10 cellular contexts compared by ENCODE assay signal in the genomic region with DNA sequence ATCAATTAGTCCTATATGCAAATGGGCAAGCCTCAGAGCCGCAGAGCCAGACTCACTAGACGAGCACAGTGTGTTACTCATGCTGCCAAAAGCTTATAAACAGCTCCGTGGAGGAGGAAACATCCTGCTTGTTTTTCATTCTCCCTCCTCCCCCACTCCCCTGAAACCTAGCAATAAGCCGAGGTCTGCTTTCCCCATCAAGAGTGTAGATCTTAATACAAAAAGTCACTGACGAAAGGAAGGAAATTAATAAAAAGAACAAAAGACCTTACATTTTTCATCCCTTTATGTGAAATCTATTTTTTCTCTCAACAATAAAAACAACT.
DNase-seq lines count a peak whose midpoint lies in the region; ATAC-seq and TF ChIP-seq lines count a peak whose summit lies in the region.
"Had no signal": no experiment of that assay in that cellular context is flagged by ENCODE, and none has a peak within 500 bp of the region (broad histone marks: within the 10 kb centered on the region; RNA-seq: fewer than 3 reads in every experiment).

No MANE protein-coding gene starts in this region.

- H4K20me1 ChIP-seq in MM.1S (ENCODE audit: insufficient read depth, low read length) = no peaks in the 10 kb centered on the region

- H3K27me3 ChIP-seq in right atrium auricular region (no peaks in the 10 kb centered on the region), heart right ventricle (no peaks in the 10 kb centered on the region), transverse colon (no peaks in the 10 kb centered on the region), MM.1S (replicated peaks; ENCODE audit: insufficient read depth, low read length) (no peaks in the 10 kb centered on the region)
- H3K27me3 ChIP-seq: ascending aorta had no signal

- DNase-seq in Right ventricle myocardium superior (no peak), right atrium auricular region (ENCODE audit: low spot score) (no peak), heart right ventricle (peak in 1 of 2 donors; percentile 70), transverse colon (no peak), NCI-H146 treated with DMSO at 0.1 percent for 48 hours (lab: John Stamatoyannopoulos, UW; ENCODE audit: unreplicated experiment) (no peak), MM.1S (no peak)

- peak overlapping the region in 1 of 2 donors; percentile 3 for H3K27ac ChIP-seq in right atrium auricular region
- H3K27ac ChIP-seq in VCaP = peak overlapping the region; percentile 76
- H3K27ac ChIP-seq in heart right ventricle = peak overlapping the region in 9 of 10 donors; percentile 22 to 90 (median 64)
- peak overlapping the region in 3 of 4 donors; percentile 25 to 58 (median 49) for H3K27ac ChIP-seq in transverse colon
- H3K27ac ChIP-seq in MM.1S (ENCODE audit: low read length) = no peak overlapping the region
- H3K27ac ChIP-seq: ascending aorta had no signal

- H3K4me2 ChIP-seq in MM.1S (ENCODE audit: low read depth, low read length) = no peak overlapping the region

- H3K9ac ChIP-seq in MM.1S (ENCODE audit: low read length) = no peak overlapping the region

- no peaks in the 10 kb centered on the region for H3K79me2 ChIP-seq in MM.1S (ENCODE audit: low read length)

- H3K4me1 ChIP-seq in right atrium auricular region = peaks cover 0 to 55% of the 10 kb centered on the region in 2 donors
- peaks cover 26 to 97% (median 81%) of the 10 kb centered on the region in 9 donors for H3K4me1 ChIP-seq in heart right ventricle
- H3K4me1 ChIP-seq in transverse colon = peaks cover 4 to 35% (median 17%) of the 10 kb centered on the region in 4 donors
- peaks cover 3% of the 10 kb centered on the region; the same call in 1 of the 2 replicates for H3K4me1 ChIP-seq in MM.1S (ENCODE audit: low read length)

- H2AFZ ChIP-seq in MM.1S (ENCODE audit: low read length) = no peak overlapping the region

- no peaks in the 10 kb centered on the region for H3K9me3 ChIP-seq in right atrium auricular region
- H3K9me3 ChIP-seq in heart right ventricle = no peaks in the 10 kb centered on the region
- H3K9me3 ChIP-seq in transverse colon = no peaks in the 10 kb centered on the region
- no peaks in the 10 kb centered on the region for H3K9me3 ChIP-seq in MM.1S (replicated peaks; ENCODE audit: insufficient read depth, low read length)
- H3K9me3 ChIP-seq: ascending aorta had no signal

- no peaks in the 10 kb centered on the region for H3F3A ChIP-seq in MM.1S (ENCODE audit: insufficient read depth, low read length)

- H3K9me2 ChIP-seq in MM.1S (replicated peaks; ENCODE audit: insufficient read depth, low read length) = no peaks in the 10 kb centered on the region

- ATAC-seq in Right ventricle myocardium superior (ENCODE audit: poor library complexity) = peak; percentile 34
- ATAC-seq in heart right ventricle = peak in 6 of 8 donors; percentile 40 to 72 (median 64)
- no peak for ATAC-seq in HG03039 (IDR thresholded peaks at IDR 0.05; ENCODE audit: unreplicated experiment)

- TF ChIP-seq POLR2A in transverse colon (IDR thresholded peaks at IDR 0.05) = no peak

- no peak overlapping the region for H3K4me3 ChIP-seq in right atrium auricular region
- no peak overlapping the region for H3K4me3 ChIP-seq in heart right ventricle
- no peak overlapping the region for H3K4me3 ChIP-seq in transverse colon
- no peak overlapping the region for H3K4me3 ChIP-seq in MM.1S (ENCODE audit: low read length)
- H3K4me3 ChIP-seq: ascending aorta, lung had no signal

- H3K36me3 ChIP-seq in right atrium auricular region (no peaks in the 10 kb centered on the region), heart right ventricle (no peaks in the 10 kb centered on the region), transverse colon (no peaks in the 10 kb centered on the region), MM.1S (replicated peaks; ENCODE audit: insufficient read depth, low read length) (no peaks in the 10 kb centered on the region)
- H3K36me3 ChIP-seq: ascending aorta had no signal

- TF ChIP-seq CTCF in right atrium auricular region (IDR thresholded peaks at IDR 0.05) (no peak), VCaP (conservative IDR thresholded peaks at IDR 0.05) (no peak), heart right ventricle (IDR thresholded peaks at IDR 0.05) (no peak), transverse colon (IDR thresholded peaks at IDR 0.05) (no peak), MM.1S (IDR thresholded peaks at IDR 0.05; ENCODE audit: low read length) (no peak)

- in situ Hi-C loops in transverse colon (cut with MboI; ENCODE audit: low pct_ligation_motif_present in 1 of 4, low pct_unique_long_range_greater_than_20kb in 1 of 4, low sequenced_read_pairs in 3 of 4) = no loop called here

- intact Hi-C loops in Right ventricle myocardium superior (cut with DNase I) (no loop called here), heart right ventricle (cut with DNase I) (no loop called here), transverse colon (cut with DNase I; ENCODE audit: low total_unique reads) (no loop called here)

- 42 to 47% methylated on average over 5 of the region's 5 CpGs for WGBS in heart right ventricle, 2 donors
- 36 to 60% methylated on average over 5 of the region's 5 CpGs for WGBS in transverse colon (ENCODE audit: low coverage in 1 of 2), 2 donors

- no peak for TF ChIP-seq EP300 in transverse colon (IDR thresholded peaks at IDR 0.05; ENCODE audit: low read depth)
